1 cellular context compared by ENCODE assay signal in genomic region chr1:18373882-18374493, GRCh38.
TF ChIP-seq lines count a peak whose summit lies in the region.

No MANE protein-coding gene starts in this region.

TF ChIP-seq in HEK293, 187 proteins besides CTCF, POLR2A, EP300 and RAD21 (continued from another document):
- TF ChIP-seq PRDM6 (tag by site-specific recombination; IDR thresholded peaks at IDR 0.05), result no peak
- no peak for TF ChIP-seq ZNF24 (tag by site-specific recombination; IDR thresholded peaks at IDR 0.05)
- TF ChIP-seq, protein P1, sequence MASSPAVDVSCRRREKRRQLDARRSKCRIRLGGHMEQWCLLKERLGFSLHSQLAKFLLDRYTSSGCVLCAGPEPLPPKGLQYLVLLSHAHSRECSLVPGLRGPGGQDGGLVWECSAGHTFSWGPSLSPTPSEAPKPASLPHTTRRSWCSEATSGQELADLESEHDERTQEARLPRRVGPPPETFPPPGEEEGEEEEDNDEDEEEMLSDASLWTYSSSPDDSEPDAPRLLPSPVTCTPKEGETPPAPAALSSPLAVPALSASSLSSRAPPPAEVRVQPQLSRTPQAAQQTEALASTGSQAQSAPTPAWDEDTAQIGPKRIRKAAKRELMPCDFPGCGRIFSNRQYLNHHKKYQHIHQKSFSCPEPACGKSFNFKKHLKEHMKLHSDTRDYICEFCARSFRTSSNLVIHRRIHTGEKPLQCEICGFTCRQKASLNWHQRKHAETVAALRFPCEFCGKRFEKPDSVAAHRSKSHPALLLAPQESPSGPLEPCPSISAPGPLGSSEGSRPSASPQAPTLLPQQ (tag by site-specific recombination; IDR thresholded peaks at IDR 0.05), result no peak
- no peak for TF ChIP-seq ZNF626 (tag by site-specific recombination; IDR thresholded peaks at IDR 0.05)
- TF ChIP-seq OSR2 (tag by site-specific recombination; IDR thresholded peaks at IDR 0.05), result no peak
- TF ChIP-seq ZNF211 (tag by site-specific recombination; IDR thresholded peaks at IDR 0.05; ENCODE audit: low read depth), result no peak
- no peak for TF ChIP-seq ZBTB20 (tag by site-specific recombination; IDR thresholded peaks at IDR 0.05)
- no peak for TF ChIP-seq BCL6B (tag by site-specific recombination; IDR thresholded peaks at IDR 0.05)
- TF ChIP-seq ZFP69B (tag by site-specific recombination; IDR thresholded peaks at IDR 0.05), result no peak
- TF ChIP-seq YY1 (tag by site-specific recombination; IDR thresholded peaks at IDR 0.05), result no peak
- TF ChIP-seq ZNF223 (tag by site-specific recombination; IDR thresholded peaks at IDR 0.05), result no peak
